1 cellular context compared by ENCODE assay signal in genomic region chr7:2807846-2808772, GRCh38.
TF ChIP-seq lines count a peak whose summit lies in the region.

No MANE protein-coding gene starts in this region.

TF ChIP-seq in GM23338, 12 proteins besides CTCF, POLR2A, EP300 and RAD21 (continued from another document):
- TF ChIP-seq REST (IDR thresholded peaks at IDR 0.05; ENCODE audit: unreplicated experiment) (no peak), ZNF331 (CRISPR knock-in tag; IDR thresholded peaks at IDR 0.05; ENCODE audit: low read depth) (no peak), ZNF462 (CRISPR knock-in tag; IDR thresholded peaks at IDR 0.05) (no peak), POLR2AphosphoS5 (IDR thresholded peaks at IDR 0.05; ENCODE audit: low read depth) (no peak), ZNF114 (CRISPR knock-in tag; IDR thresholded peaks at IDR 0.05) (no peak), CREB1 (CRISPR knock-in tag; IDR thresholded peaks at IDR 0.05; ENCODE audit: low read depth) (no peak)
